13 cellular contexts compared by ENCODE assay signal in genomic region chr1:18943914-18944572, GRCh38. TPM values are rescaled to one million over a fixed set of nuclear protein-coding genes. Genes with fewer than 3 reads are reported as not detected.
DNase-seq lines count a peak whose midpoint lies in the region; ATAC-seq, FAIRE-seq and TF ChIP-seq lines count a peak whose summit lies in the region.
"Had no signal": no experiment of that assay in that cellular context is flagged by ENCODE, and none has a peak within 500 bp of the region (broad histone marks: within the 10 kb centered on the region; RNA-seq: fewer than 3 reads in every experiment).

No MANE protein-coding gene starts in this region.

- H3K9me3 Mint-ChIP-seq in chondrocyte (ENCODE audit: low read depth) (no peaks in the 10 kb centered on the region), nephron (no peaks in the 10 kb centered on the region)

- peaks cover 81% of the 10 kb centered on the region for H3K79me2 ChIP-seq in HepG2 (ENCODE audit: insufficient read depth, low read length)

- POLR2A ChIA-PET in HepG2 (lab: Yijun Ruan, JAX), result interaction anchor here (0.7 kb wide), 1 partner anchor 13 kb away, joined by 4 read pairs; no protein-coding TSS in a partner anchor

- peaks cover 79% of the 10 kb centered on the region for H3K4me1 ChIP-seq in HepG2 (ENCODE audit: insufficient read depth, low read length)
- H3K4me1 ChIP-seq in right lobe of liver, result peaks cover 0 to 40% (median 15%) of the 10 kb centered on the region in 4 donors
- H3K4me1 ChIP-seq in small intestine (ENCODE audit: control insufficient read depth in 2 of 2, insufficient read depth in 1 of 2, low read depth in 1 of 2, low read length in 1 of 2), result peaks cover 0 to 17% of the 10 kb centered on the region in 2 donors

- peak overlapping the region; percentile 17 for H3K27ac Mint-ChIP-seq in chondrocyte (ENCODE audit: unreplicated experiment)
- H3K27ac Mint-ChIP-seq in nephron, result peak overlapping the region in 2 of 3 experiments; percentile 36 to 94

- H3K27me3 Mint-ChIP-seq in chondrocyte (ENCODE audit: low read depth), result no peaks in the 10 kb centered on the region
- H3K27me3 Mint-ChIP-seq in nephron (ENCODE audit: low read depth), result peaks cover 7% of the 10 kb centered on the region

- no peak for ATAC-seq in HepG2
- no peak for ATAC-seq in right lobe of liver
- no peak for ATAC-seq in HG02970 (IDR thresholded peaks at IDR 0.05; ENCODE audit: low FRiP score, unreplicated experiment)
- ATAC-seq in HG03571 (IDR thresholded peaks at IDR 0.05; ENCODE audit: unreplicated experiment), result no peak

- FAIRE-seq in HepG2 (lab: Jason Lieb, UNC) (no peak), small intestine (lab: Jason Lieb, UNC) (no peak)

- intact Hi-C loops in HepG2 (cut with micrococcal nuclease; ENCODE audit: unreplicated experiment), result no loop called here
- intact Hi-C loops in right lobe of liver (cut with DNase I), result no loop called here

- H3K4me1 Mint-ChIP-seq in chondrocyte (ENCODE audit: low read depth) (peaks cover 79% of the 10 kb centered on the region), nephron (peaks cover 85% of the 10 kb centered on the region)

- H3K27ac ChIP-seq in HepG2 (ENCODE audit: extremely low read length, insufficient read depth, low read length) (no peak overlapping the region), right lobe of liver (no peak overlapping the region), small intestine (ENCODE audit: low read depth in 1 of 2, low read length in 1 of 2) (no peak overlapping the region)
- H3K27ac ChIP-seq: KMS-11 had no signal

- H2AFZ ChIP-seq in HepG2 (ENCODE audit: low read length), result no peak overlapping the region

- no peaks in the 10 kb centered on the region for H3K36me3 Mint-ChIP-seq in chondrocyte (ENCODE audit: low read depth)
- no peaks in the 10 kb centered on the region for H3K36me3 Mint-ChIP-seq in nephron (ENCODE audit: low read depth)

- TF ChIP-seq CTCF in HepG2 (CRISPR knock-in tag; IDR thresholded peaks at IDR 0.05) (0 out of 2 replicates have a peak, but pooled peaks have one; percentile 5), right lobe of liver (IDR thresholded peaks at IDR 0.05) (no peak), chondrocyte (IDR thresholded peaks at IDR 0.05) (no peak), nephron (IDR thresholded peaks at IDR 0.05; ENCODE audit: unreplicated experiment in 3 of 3) (no peak)

- no peaks in the 10 kb centered on the region; the same call in 1 of the 2 replicates for H4K20me1 ChIP-seq in HepG2 (ENCODE audit: insufficient read depth, low read length)

- no peaks in the 10 kb centered on the region for H3K27me3 ChIP-seq in HepG2 (ENCODE audit: control insufficient read depth in 1 of 2, insufficient read depth in 2 of 2, low read length in 2 of 2)
- H3K27me3 ChIP-seq in right lobe of liver, result no peaks in the 10 kb centered on the region
- H3K27me3 ChIP-seq in small intestine (ENCODE audit: control insufficient read depth in 2 of 2, insufficient read depth in 2 of 2, low read length in 2 of 2), result no peaks in the 10 kb centered on the region

- WGBS in HepG2 (ENCODE audit: low lambda C conversion rate), result 94% methylated on average over 9 of the region's 9 CpGs
- 90% methylated on average over 4 of the region's 9 CpGs for WGBS in right lobe of liver (ENCODE audit: insufficient coverage, low coverage, low lambda C conversion rate, missing lambda C conversion rate)
- 88 to 93% (median 88%) methylated on average over 9 of the region's 9 CpGs for WGBS in small intestine, 3 donors

- H3K9me3 ChIP-seq in HepG2 (ENCODE audit: low read length), result no peaks in the 10 kb centered on the region
- H3K9me3 ChIP-seq in right lobe of liver, result no peaks in the 10 kb centered on the region
- no peaks in the 10 kb centered on the region for H3K9me3 ChIP-seq in small intestine (ENCODE audit: control insufficient read depth, low read depth)

- peaks cover 0 to 4% of the 10 kb centered on the region in 2 experiments; a peak in 1 of 5 replicates for H3K36me3 ChIP-seq in HepG2 (replicated peaks in 1 of 2; ENCODE audit: control insufficient read depth in 1 of 2, insufficient read depth in 2 of 2, low read length in 2 of 2)
- no peaks in the 10 kb centered on the region for H3K36me3 ChIP-seq in right lobe of liver
- H3K36me3 ChIP-seq in small intestine (ENCODE audit: control insufficient read depth in 2 of 2, insufficient read depth in 2 of 2, low read length in 2 of 2), result no peaks in the 10 kb centered on the region

- CTCF ChIA-PET in HepG2 (lab: Yijun Ruan, JAX; ENCODE audit: low intra/inter-chr PET ratio, low total read pairs), result no interaction called here

- H3K9ac ChIP-seq in HepG2 (ENCODE audit: insufficient read depth, low read depth, low read length), result no peak overlapping the region
- H3K9ac ChIP-seq: KMS-11 had no signal

- TF ChIP-seq POLR2A in HepG2 (IDR thresholded peaks at IDR 0.05; ENCODE audit: insufficient read depth in 1 of 2, low read depth in 2 of 2, low read length in 2 of 2) (no peak), right lobe of liver (IDR thresholded peaks at IDR 0.05) (no peak)

- in situ Hi-C loops in HepG2 (cut with HindIII; ENCODE audit: extremely low pct_ligation_motif_present, low pct_unique_long_range_greater_than_20kb), result no loop called here

- no TSS peak for BruUV-seq in HepG2 (replicated peaks; lab: Mats Ljungman, UMichigan)

- H3K4me2 ChIP-seq in HepG2 (ENCODE audit: low read depth, low read length), result no peak overlapping the region
- H3K4me2 ChIP-seq: KMS-11 had no signal

- DNase-seq in HepG2 (ENCODE audit: low spot score) (no peak), right lobe of liver (no peak), chondrocyte (ENCODE audit: low spot score) (no peak), NCI-H1694 (lab: John Stamatoyannopoulos, UW) (no peak), small intestine (no peak)
- DNase-seq: activated CD8-positive, alpha-beta memory T cell treated with anti-CD3 and anti-CD28 coated beads, Interleukin-2, amount 50 U/mL, for 48 hours; amniotic stem cell; effector CD8-positive, alpha-beta T cell; NCI-H2081 treated with DMSO at 0.1 percent for 48 hours had no signal

- TF ChIP-seq EP300 in HepG2 (IDR thresholded peaks at IDR 0.05; ENCODE audit: low read depth in 2 of 2, low read length in 2 of 2), result no peak
- no peak for TF ChIP-seq EP300 in HepG2 (CRISPR knock-in tag; IDR thresholded peaks at IDR 0.05; ENCODE audit: borderline replicate concordance)

- H3K4me3 ChIP-seq in HepG2 (replicated peaks in 1 of 3; ENCODE audit: insufficient read depth in 1 of 3, low read depth in 2 of 3, low read length in 3 of 3), result no peak overlapping the region
- no peak overlapping the region for H3K4me3 ChIP-seq in right lobe of liver
- no peak overlapping the region for H3K4me3 ChIP-seq in small intestine (ENCODE audit: low read depth in 1 of 2, low read length in 2 of 2)

- H3K4me3 Mint-ChIP-seq in chondrocyte (ENCODE audit: unreplicated experiment) (no peak overlapping the region), nephron (peak overlapping the region in 2 of 3 experiments; percentile 3 to 10)

- TF ChIP-seq RAD21 in HepG2 (CRISPR knock-in tag; IDR thresholded peaks at IDR 0.05), result no peak

RNA-seq across cellular contexts. Expression of gene IFFO2, which starts 12.4 kb away (rescaled TPM):
- total RNA-seq in HepG2 (2016; rRNA removed; fragmentation: Illumina TruSeq; extraction: Trizol) (16.3 and 16.7 TPM in 2 replicates), right lobe of liver (10 to 100 TPM in 2 of 6 experiments, 1 to 10 TPM in 4; 2.9 to 12.7 (median 7.2) TPM), chondrocyte (13.9 to 18.9 TPM (median 18.8 TPM) in 3 replicates)
- 1.4 and 1.9 TPM in 2 replicates for total RNA-seq in HepG2 (2016; cell fraction: cytosol; rRNA removed; fragmentation: Illumina TruSeq; extraction: Trizol; ENCODE audit: low read depth)
- 12.2 and 17.7 TPM in 2 replicates for total RNA-seq in HepG2 (2016; cell fraction: insoluble cytoplasmic fraction; rRNA removed; fragmentation: Illumina TruSeq; extraction: Trizol)
- 3.8 and 4.9 TPM in 2 replicates for total RNA-seq in HepG2 (2016; cell fraction: membrane; rRNA removed; fragmentation: Illumina TruSeq; extraction: Trizol)
- 10.0 and 11.1 TPM in 2 replicates for total RNA-seq in HepG2 (2016; cell fraction: nucleus; rRNA removed; fragmentation: Illumina TruSeq; extraction: Trizol)
- polyA plus RNA-seq in HepG2 (2011; rRNA removed) (6.9 and 7.3 TPM in 2 replicates), small intestine (1 to 10 TPM in 2 of 3 donors, under 1 TPM in 1; 0.22 to 3.5 (median 1.4) TPM)
- polyA plus RNA-seq in HepG2 (2011; cell fraction: cytosol; rRNA removed), result 8.4 and 12.3 TPM in 2 replicates
- 21.1 and 21.8 TPM in 2 replicates for polyA plus RNA-seq in HepG2 (2011; cell fraction: nucleus; rRNA removed)
- 5.7 and 8.6 TPM in 2 replicates for polyA plus RNA-seq in HepG2 (2012)
- polyA plus RNA-seq in HepG2 (2016; cell fraction: cytosol; fragmentation: Illumina TruSeq; extraction: Trizol; ENCODE audit: low read depth), result 0.47 and 1.00 TPM in 2 replicates
- polyA plus RNA-seq in HepG2 (2016; cell fraction: insoluble cytoplasmic fraction; fragmentation: Illumina TruSeq; extraction: Trizol; ENCODE audit: low read depth), result 9.4 and 11.8 TPM in 2 replicates
- polyA plus RNA-seq in HepG2 (2016; cell fraction: membrane; fragmentation: Illumina TruSeq; extraction: Trizol; ENCODE audit: low read depth), result 1.5 and 1.6 TPM in 2 replicates
- polyA plus RNA-seq in HepG2 (2016; cell fraction: nucleus; fragmentation: Illumina TruSeq; extraction: Trizol; ENCODE audit: insufficient read depth, low read depth), result 13.9 and 14.1 TPM in 2 replicates
- polyA minus RNA-seq in HepG2 (2011; rRNA and poly(A)+ RNA removed; ENCODE audit: low replicate concordance), result 2.4 and 21.3 TPM in 2 replicates
- polyA minus RNA-seq in HepG2 (2011; cell fraction: cytosol; rRNA and poly(A)+ RNA removed), result 10.2 and 10.5 TPM in 2 replicates
- 4.0 and 6.3 TPM in 2 replicates for polyA minus RNA-seq in HepG2 (2011; cell fraction: nucleus; rRNA and poly(A)+ RNA removed)

RNA-seq across cellular contexts. Expression of gene ALDH4A1, which starts 41.7 kb away (rescaled TPM):
- total RNA-seq in HepG2 (2016; rRNA removed; fragmentation: Illumina TruSeq; extraction: Trizol), result 58.5 and 76.4 TPM in 2 replicates
- total RNA-seq in HepG2 (2016; cell fraction: cytosol; rRNA removed; fragmentation: Illumina TruSeq; extraction: Trizol; ENCODE audit: low read depth), result 7.2 and 7.7 TPM in 2 replicates
- total RNA-seq in HepG2 (2016; cell fraction: insoluble cytoplasmic fraction; rRNA removed; fragmentation: Illumina TruSeq; extraction: Trizol), result 53.0 and 79.3 TPM in 2 replicates
- 22.0 and 22.8 TPM in 2 replicates for total RNA-seq in HepG2 (2016; cell fraction: membrane; rRNA removed; fragmentation: Illumina TruSeq; extraction: Trizol)
- total RNA-seq in HepG2 (2016; cell fraction: nucleus; rRNA removed; fragmentation: Illumina TruSeq; extraction: Trizol), result 52.1 and 60.8 TPM in 2 replicates
- polyA plus RNA-seq in HepG2 (2011; rRNA removed), result 229 and 240 TPM in 2 replicates
- polyA plus RNA-seq in HepG2 (2011; cell fraction: cytosol; rRNA removed), result 210 and 362 TPM in 2 replicates
- polyA plus RNA-seq in HepG2 (2011; cell fraction: nucleus; rRNA removed), result 328 and 432 TPM in 2 replicates
- 87.2 and 88.3 TPM in 2 replicates for polyA plus RNA-seq in HepG2 (2012)
- polyA plus RNA-seq in HepG2 (2016; cell fraction: cytosol; fragmentation: Illumina TruSeq; extraction: Trizol; ENCODE audit: low read depth), result 7.1 and 8.1 TPM in 2 replicates
- polyA plus RNA-seq in HepG2 (2016; cell fraction: insoluble cytoplasmic fraction; fragmentation: Illumina TruSeq; extraction: Trizol; ENCODE audit: low read depth), result 53.0 and 59.0 TPM in 2 replicates
- polyA plus RNA-seq in HepG2 (2016; cell fraction: membrane; fragmentation: Illumina TruSeq; extraction: Trizol; ENCODE audit: low read depth), result 16.0 and 17.1 TPM in 2 replicates
- polyA plus RNA-seq in HepG2 (2016; cell fraction: nucleus; fragmentation: Illumina TruSeq; extraction: Trizol; ENCODE audit: insufficient read depth, low read depth), result 91.4 and 94.6 TPM in 2 replicates
- 12.3 and 373 TPM in 2 replicates for polyA minus RNA-seq in HepG2 (2011; rRNA and poly(A)+ RNA removed; ENCODE audit: low replicate concordance)
- 140 and 148 TPM in 2 replicates for polyA minus RNA-seq in HepG2 (2011; cell fraction: cytosol; rRNA and poly(A)+ RNA removed)
- polyA minus RNA-seq in HepG2 (2011; cell fraction: nucleus; rRNA and poly(A)+ RNA removed), result 129 and 138 TPM in 2 replicates
- total RNA-seq in right lobe of liver, result 100 to 1,000 TPM; 218 to 364 (median 265) TPM
- 9.3 to 15.0 TPM (median 14.2 TPM) in 3 replicates for total RNA-seq in chondrocyte
- 1 to 10 TPM in 1 of 3 donors, under 1 TPM in 2; 0.22 to 6.3 (median 0.81) TPM for polyA plus RNA-seq in small intestine
